21 cellular contexts compared by ENCODE assay signal in genomic region chr2:112642961-112643360, GRCh38. TPM values are rescaled to one million over a fixed set of nuclear protein-coding genes. Genes with fewer than 3 reads are reported as not detected.
DNase-seq lines count a peak whose midpoint lies in the region; ATAC-seq, FAIRE-seq and TF ChIP-seq lines count a peak whose summit lies in the region.
"Had no signal": no experiment of that assay in that cellular context is flagged by ENCODE, and none has a peak within 500 bp of the region (broad histone marks: within the 10 kb centered on the region; RNA-seq: fewer than 3 reads in every experiment).

No MANE protein-coding gene starts in this region.

- H3K9ac ChIP-seq in astrocyte (ENCODE audit: low read length) = no peak overlapping the region

- no peak for TF ChIP-seq CTCF in Caco-2 (IDR thresholded peaks at IDR 0.05; ENCODE audit: insufficient read depth in 1 of 2, low read depth in 1 of 2, low read length in 1 of 2, severe bottlenecking in 1 of 2, unreplicated experiment in 1 of 2)
- TF ChIP-seq CTCF in astrocyte (IDR thresholded peaks at IDR 0.05; ENCODE audit: insufficient read depth, low read depth, low read length) = no peak
- no peak for TF ChIP-seq CTCF in nephron (IDR thresholded peaks at IDR 0.05; ENCODE audit: unreplicated experiment in 3 of 3)
- no peak for TF ChIP-seq CTCF in OCI-LY7 (conservative IDR thresholded peaks at IDR 0.05; ENCODE audit: low read length)

- ATAC-seq in HG03045 (IDR thresholded peaks at IDR 0.05; ENCODE audit: unreplicated experiment) = no peak
- ATAC-seq in HG02623 (IDR thresholded peaks at IDR 0.05; ENCODE audit: unreplicated experiment) = no peak
- ATAC-seq: lower lobe of right lung had no signal

- CTCF ChIA-PET in Caco-2 (lab: Charles Lee) (no interaction called here), OCI-LY7 (lab: Charles Lee; ENCODE audit: unreplicated experiment) (no interaction called here)

- H4K20me1 ChIP-seq in astrocyte (ENCODE audit: insufficient read depth, low read length) (peaks cover 18% of the 10 kb centered on the region), OCI-LY7 (ENCODE audit: insufficient read depth, low read length) (peaks cover 9% of the 10 kb centered on the region; the same call in 1 of the 2 replicates)

- no peaks in the 10 kb centered on the region for H3K27me3 Mint-ChIP-seq in Caco-2 (ENCODE audit: insufficient read depth, unreplicated experiment)
- no peaks in the 10 kb centered on the region for H3K27me3 Mint-ChIP-seq in astrocyte (ENCODE audit: low read depth, unreplicated experiment)
- peaks cover 8% of the 10 kb centered on the region for H3K27me3 Mint-ChIP-seq in nephron (ENCODE audit: low read depth)
- H3K27me3 Mint-ChIP-seq: naive B cell had no signal

- intact Hi-C loops in Caco-2 (cut with micrococcal nuclease; ENCODE audit: unreplicated experiment) = no loop called here
- intact Hi-C loops in OCI-LY7 (cut with micrococcal nuclease; ENCODE audit: unreplicated experiment) = loop anchor here (10.0 kb wide), 1 partner anchor 758 kb away; the partner anchor contains the start of gene ANAPC1

- H3K9me3 Mint-ChIP-seq in Caco-2 (ENCODE audit: unreplicated experiment) (no peaks in the 10 kb centered on the region), astrocyte (ENCODE audit: unreplicated experiment) (no peaks in the 10 kb centered on the region), nephron (no peaks in the 10 kb centered on the region)
- H3K9me3 Mint-ChIP-seq: naive B cell had no signal

- peaks cover 38% of the 10 kb centered on the region for H3K4me1 Mint-ChIP-seq in Caco-2 (ENCODE audit: low read depth, unreplicated experiment)
- peaks cover 52% of the 10 kb centered on the region for H3K4me1 Mint-ChIP-seq in astrocyte (ENCODE audit: low read depth, unreplicated experiment)
- H3K4me1 Mint-ChIP-seq in nephron = peaks cover 18% of the 10 kb centered on the region

- POLR2A ChIA-PET in Caco-2 (lab: Charles Lee) = no interaction called here
- POLR2A ChIA-PET in OCI-LY7 (lab: Charles Lee) = interaction anchor here (0.9 kb wide), 1 partner anchor 12 kb away, joined by 3 read pairs; no protein-coding TSS in a partner anchor

- H3K4me1 ChIP-seq in Caco-2 (peaks cover 24% of the 10 kb centered on the region), astrocyte (ENCODE audit: insufficient read depth, low read length) (peaks cover 52% of the 10 kb centered on the region), OCI-LY7 (ENCODE audit: insufficient read depth, low read length, poor library complexity, severe bottlenecking) (peaks cover 24% of the 10 kb centered on the region)

- BruUV-seq in Caco-2 (replicated peaks; lab: Mats Ljungman, UMichigan) (no TSS peak), OCI-LY7 (replicated peaks; lab: Mats Ljungman, UMichigan) (no TSS peak)

- H3K9me2 ChIP-seq in OCI-LY7 (ENCODE audit: insufficient read depth, low read length) = no peaks in the 10 kb centered on the region

- H3K4me3 Mint-ChIP-seq in Caco-2 (ENCODE audit: unreplicated experiment) (no peak overlapping the region), astrocyte (ENCODE audit: unreplicated experiment) (no peak overlapping the region), nephron (peak overlapping the region in 2 of 3 experiments; percentile 13 to 91)

- no peak for FAIRE-seq in astrocyte (lab: Jason Lieb, UNC)
- FAIRE-seq: small intestine had no signal

- H3K79me2 ChIP-seq in astrocyte (ENCODE audit: insufficient read depth, low read length) = peaks cover 36% of the 10 kb centered on the region
- peaks cover 29% of the 10 kb centered on the region for H3K79me2 ChIP-seq in OCI-LY7 (ENCODE audit: insufficient read depth, low read depth, low read length)

- H3K27me3 ChIP-seq in Caco-2 (replicated peaks; ENCODE audit: control insufficient read depth, insufficient read depth, low read length) = no peaks in the 10 kb centered on the region
- no peaks in the 10 kb centered on the region for H3K27me3 ChIP-seq in astrocyte (ENCODE audit: insufficient read depth, low read length)
- H3K27me3 ChIP-seq: BE2C had no signal

- DNase-seq in Caco-2 = no peak
- peak; percentile 57 for DNase-seq in HS-27A (ENCODE audit: low read depth)
- no peak for DNase-seq in astrocyte (ENCODE audit: low read depth)
- no peak for DNase-seq in OCI-LY7 (ENCODE audit: low spot score)
- DNase-seq: activated gamma-delta T cell; amygdala; BE2C; central memory CD4-positive, alpha-beta T cell; DMS 273 treated with DMSO at 0.1 percent for 48 hours; effector CD4-positive, alpha-beta T cell; KBM-7; lower lobe of right lung; naive B cell; NCI-H1417; NCI-H526 treated with DMSO at 0.1 percent for 48 hours; small intestine; stimulated activated CD4-positive, alpha-beta T cell treated with anti-CD3 and anti-CD28 coated beads, Interleukin-4, amount 100 ng/mL, for 4 hours had no signal

- H3K27ac Mint-ChIP-seq in Caco-2 (ENCODE audit: unreplicated experiment) = peak overlapping the region; percentile 96
- H3K27ac Mint-ChIP-seq in astrocyte (ENCODE audit: unreplicated experiment) = no peak overlapping the region
- H3K27ac Mint-ChIP-seq in nephron = no peak overlapping the region

- H3K27ac ChIP-seq in astrocyte (ENCODE audit: low read depth, low read length) (peak overlapping the region; percentile 5), OCI-LY7 (ENCODE audit: low read depth, low read length, poor library complexity, severe bottlenecking) (no peak overlapping the region)
- H3K27ac ChIP-seq: lower lobe of right lung, SK-N-MC had no signal

- H3K4me3 ChIP-seq in Caco-2 (ENCODE audit: low read depth, low read length) = no peak overlapping the region
- H3K4me3 ChIP-seq in astrocyte (ENCODE audit: insufficient read depth, low read depth, low read length) = no peak overlapping the region
- H3K4me3 ChIP-seq in OCI-LY7 (ENCODE audit: low read depth, low read length, poor library complexity, severe bottlenecking) = no peak overlapping the region
- H3K4me3 ChIP-seq: lower lobe of right lung, SK-N-MC had no signal

- no peak overlapping the region for H2AFZ ChIP-seq in astrocyte (ENCODE audit: low read depth, low read length)
- H2AFZ ChIP-seq in OCI-LY7 (ENCODE audit: low read length) = no peak overlapping the region

- no peaks in the 10 kb centered on the region for H3K9me3 ChIP-seq in Caco-2
- H3K9me3 ChIP-seq in astrocyte (ENCODE audit: insufficient read depth, low read depth, low read length) = no peaks in the 10 kb centered on the region
- H3K9me3 ChIP-seq in OCI-LY7 (ENCODE audit: low read length) = no peaks in the 10 kb centered on the region
- H3K9me3 ChIP-seq: BE2C, lower lobe of right lung had no signal

- H3K36me3 Mint-ChIP-seq in Caco-2 (ENCODE audit: insufficient read depth, unreplicated experiment) (peaks cover 39% of the 10 kb centered on the region), astrocyte (ENCODE audit: low read depth, unreplicated experiment) (peaks cover 11% of the 10 kb centered on the region), nephron (ENCODE audit: low read depth) (peaks cover 8% of the 10 kb centered on the region)

- H3K4me2 ChIP-seq in astrocyte (ENCODE audit: low read length) (peak overlapping the region; percentile 93), OCI-LY7 (ENCODE audit: low read length) (no peak overlapping the region)

- H3K36me3 ChIP-seq in Caco-2 (ENCODE audit: control insufficient read depth, insufficient read depth, low read length) (no peaks in the 10 kb centered on the region), astrocyte (ENCODE audit: insufficient read depth, low read length) (peaks cover 12% of the 10 kb centered on the region), OCI-LY7 (ENCODE audit: insufficient read depth, low read length) (peaks cover 14% of the 10 kb centered on the region)

RNA-seq across cellular contexts. Expression of gene SLC20A1, which starts 2.8 kb away (rescaled TPM):
- total RNA-seq in Caco-2 (2022) (91.1 and 102 TPM in 2 replicates), astrocyte (96.7 and 122 TPM in 2 replicates), OCI-LY7 (2022) (86.1 and 89.5 TPM in 2 replicates)
- total RNA-seq in OCI-LY7 (2014; rRNA removed; shearing (Covaris generic)) = 59.7 and 64.8 TPM in 2 replicates

RNA-seq across cellular contexts. Expression of gene CHCHD5, which starts 58.6 kb away (rescaled TPM):
- total RNA-seq in Caco-2 (2022) = 50.7 and 56.0 TPM in 2 replicates
- 17.9 and 25.3 TPM in 2 replicates for total RNA-seq in astrocyte
- 22.3 and 22.5 TPM in 2 replicates for total RNA-seq in OCI-LY7 (2014; rRNA removed; shearing (Covaris generic))
- total RNA-seq in OCI-LY7 (2022) = 36.0 and 37.3 TPM in 2 replicates

Comparison
In these comparisons a context has a peak if more than half of its experiments do, and no peak if none do; other contexts are left out.
1. H3K4me3 Mint-ChIP-seq: peak in nephron (2 of 3); none in Caco-2 (single experiment) and astrocyte (single experiment).